Comparison of ENCODE assay signal across 17 cellular contexts in the genomic region with DNA sequence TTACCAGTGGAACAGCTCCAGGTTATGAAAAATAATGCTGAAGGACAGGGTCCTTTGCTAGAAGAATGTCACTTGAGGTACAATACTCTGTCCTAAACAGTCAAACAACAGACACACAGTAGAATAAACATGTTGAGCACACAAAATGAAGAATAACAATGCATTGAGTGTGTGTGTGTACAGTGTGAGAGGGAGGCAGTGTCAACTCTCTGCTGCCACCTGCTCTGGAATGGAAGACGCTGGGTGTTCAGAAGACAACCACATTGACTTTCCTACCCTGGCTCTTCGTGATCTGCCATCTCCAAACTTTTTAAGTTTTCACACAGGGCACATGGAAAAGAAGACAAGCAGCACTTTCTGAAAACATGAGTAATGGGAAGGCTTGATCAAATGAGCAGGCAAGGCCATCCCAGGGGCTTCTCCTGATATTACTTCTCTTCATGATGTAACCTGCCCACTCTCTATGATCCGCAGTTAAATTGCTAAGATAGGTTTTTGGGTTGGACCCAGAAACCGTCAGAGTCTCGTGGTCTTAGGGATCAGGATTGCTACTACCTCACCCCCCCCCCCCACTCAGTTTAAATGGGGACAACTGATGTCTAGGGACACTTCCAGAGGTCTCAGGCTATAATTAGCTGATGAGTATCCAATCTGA.
DNase-seq lines count a peak whose midpoint lies in the region; ATAC-seq and TF ChIP-seq lines count a peak whose summit lies in the region.
"Had no signal": no experiment of that assay in that cellular context is flagged by ENCODE, and none has a peak within 500 bp of the region (broad histone marks: within the 10 kb centered on the region; RNA-seq: fewer than 3 reads in every experiment).

No MANE protein-coding gene starts in this region.

- peak overlapping the region; percentile 34 for H3K9ac ChIP-seq in mammary epithelial cell (ENCODE audit: insufficient read depth, low read length)
- peak overlapping the region; percentile 87 for H3K9ac ChIP-seq in mesenchymal stem cell (ENCODE audit: low read length)

- ATAC-seq in stimulated activated effector memory CD8-positive, alpha-beta T cell treated with anti-CD3 and anti-CD28 coated beads, Interleukin-12 subunit alpha, Interleukin-12 subunit beta, amount 100 ng/mL, for 72 hours: no peak
- no peak for ATAC-seq in HG02970 (IDR thresholded peaks at IDR 0.05; ENCODE audit: low FRiP score, unreplicated experiment)
- ATAC-seq: activated T-cell treated with anti-CD3 and anti-CD28 coated beads, Interleukin-2, amount 50 U/mL, for 4 hours; PC-3 had no signal

- H3K9me3 ChIP-seq in mammary epithelial cell (replicated peaks; ENCODE audit: insufficient read depth, low read length) (peaks cover 13% of the 10 kb centered on the region), mesenchymal stem cell (ENCODE audit: control insufficient read depth, low read length) (no peaks in the 10 kb centered on the region)

- no peaks in the 10 kb centered on the region for H4K20me1 ChIP-seq in mammary epithelial cell (ENCODE audit: insufficient read depth, low read length)

- H2AFZ ChIP-seq in mammary epithelial cell (ENCODE audit: low read depth, low read length) (peak overlapping the region; percentile 57), mesenchymal stem cell (ENCODE audit: low read depth, low read length) (no peak overlapping the region)

- no peak overlapping the region for H4K91ac ChIP-seq in mesenchymal stem cell (ENCODE audit: low read length)

- peaks cover 3% of the 10 kb centered on the region for H3K9me3 Mint-ChIP-seq in stimulated activated effector memory CD8-positive, alpha-beta T cell treated with anti-CD3 and anti-CD28 coated beads, Interleukin-12 subunit alpha, Interleukin-12 subunit beta, amount 100 ng/mL, for 72 hours

- H3K27ac ChIP-seq in mammary epithelial cell (ENCODE audit: insufficient read depth, low read depth, low read length): peak overlapping the region; percentile 64
- H3K27ac ChIP-seq in mesenchymal stem cell (ENCODE audit: low read length, poor library complexity, severe bottlenecking): no peak overlapping the region

- no peaks in the 10 kb centered on the region for H3K36me3 Mint-ChIP-seq in stimulated activated effector memory CD8-positive, alpha-beta T cell treated with anti-CD3 and anti-CD28 coated beads, Interleukin-12 subunit alpha, Interleukin-12 subunit beta, amount 100 ng/mL, for 72 hours

- no peak overlapping the region for H3K23ac ChIP-seq in mesenchymal stem cell (ENCODE audit: low read length in 2 of 2)

- H3K79me2 ChIP-seq in mammary epithelial cell (ENCODE audit: insufficient read depth, low read length): peaks cover 18% of the 10 kb centered on the region

- intact Hi-C loops in mammary epithelial cell (cut with micrococcal nuclease): loop anchor here (1.0 to 5.0 kb wide), 4 partner anchors 23 to 711 kb away; no protein-coding TSS in a partner anchor

- H3K27ac Mint-ChIP-seq in stimulated activated effector memory CD8-positive, alpha-beta T cell treated with anti-CD3 and anti-CD28 coated beads, Interleukin-12 subunit alpha, Interleukin-12 subunit beta, amount 100 ng/mL, for 72 hours: no peak overlapping the region

- CTCF ChIA-PET in mammary epithelial cell (lab: Charles Lee; ENCODE audit: low non-redundant PET): interaction anchor here (0.5 kb wide), 1 partner anchor 186 kb away, joined by 6 read pairs; no protein-coding TSS in a partner anchor

- H3K4me2 ChIP-seq in mammary epithelial cell (ENCODE audit: insufficient read depth, low read depth, low read length) (peak overlapping the region; percentile 65), mesenchymal stem cell (ENCODE audit: low read length, poor library complexity, severe bottlenecking) (no peak overlapping the region)

- H2BK120ac ChIP-seq in mesenchymal stem cell (ENCODE audit: low read depth, low read length): no peak overlapping the region

- H3K14ac ChIP-seq in mesenchymal stem cell (ENCODE audit: low read length in 2 of 2): no peak overlapping the region

- no peak overlapping the region for H3K18ac ChIP-seq in mesenchymal stem cell (ENCODE audit: low read depth in 1 of 2, low read length in 2 of 2)

- peak; percentile 68 for DNase-seq in HCEC 1CT
- no peak for DNase-seq in mammary epithelial cell
- no peak for DNase-seq in mesenchymal stem cell
- peak; percentile 41 for DNase-seq in stromal cell of bone marrow (ENCODE audit: low read depth)
- DNase-seq in stimulated activated effector memory CD8-positive, alpha-beta T cell treated with anti-CD3 and anti-CD28 coated beads, Interleukin-12 subunit alpha, Interleukin-12 subunit beta, amount 100 ng/mL, for 72 hours (ENCODE audit: low spot score in 2 of 2): no peak
- no peak for DNase-seq in T-helper 9 cell
- DNase-seq in DMS79 (lab: John Stamatoyannopoulos, UW): no peak
- DNase-seq: activated CD4-positive, alpha-beta T cell treated with anti-CD3 and anti-CD28 coated beads, Interleukin-2, amount 50 U/mL, for 48 hours; activated T-cell treated with anti-CD3 and anti-CD28 coated beads, Interleukin-2, amount 50 U/mL, for 4 hours; glutamatergic neuron; KBM-7; midbrain; NCI-H1436 treated with DMSO at 0.1 percent for 48 hours; stimulated activated naive CD4-positive, alpha-beta T cell had no signal

- no TSS peak for BruUV-seq in mammary epithelial cell (replicated peaks; lab: Mats Ljungman, UMichigan)

- H3K4me3 Mint-ChIP-seq in stimulated activated effector memory CD8-positive, alpha-beta T cell treated with anti-CD3 and anti-CD28 coated beads, Interleukin-12 subunit alpha, Interleukin-12 subunit beta, amount 100 ng/mL, for 72 hours: no peak overlapping the region
- H3K4me3 Mint-ChIP-seq: activated T-cell treated with anti-CD3 and anti-CD28 coated beads, Interleukin-2, amount 50 U/mL, for 4 hours had no signal

- dilution Hi-C loops in mammary epithelial cell (cut with HindIII; ENCODE audit: low sequenced_read_pairs): no loop called here

- in situ Hi-C loops in mammary epithelial cell (cut with MboI; ENCODE audit: low sequenced_read_pairs in 2 of 2): no loop called here

- peaks cover 21% of the 10 kb centered on the region for H3K4me1 ChIP-seq in mammary epithelial cell (ENCODE audit: insufficient read depth, low read length)
- peaks cover 3% of the 10 kb centered on the region for H3K4me1 ChIP-seq in mesenchymal stem cell (ENCODE audit: control insufficient read depth, insufficient read depth, low read depth, low read length)

- no peak overlapping the region for H2BK15ac ChIP-seq in mesenchymal stem cell (ENCODE audit: low read depth, poor library complexity, severe bottlenecking)

- no peaks in the 10 kb centered on the region for H3K79me1 ChIP-seq in mesenchymal stem cell (replicated peaks; ENCODE audit: low read length, poor library complexity, severe bottlenecking)

- no peak overlapping the region for H2BK5ac ChIP-seq in mesenchymal stem cell (ENCODE audit: low read depth, low read length, poor library complexity, severe bottlenecking)

- H3K27me3 ChIP-seq in mammary epithelial cell (ENCODE audit: insufficient read depth, low read length) (no peaks in the 10 kb centered on the region), mesenchymal stem cell (ENCODE audit: control insufficient read depth in 1 of 2, insufficient read depth in 1 of 2, low read length in 2 of 2) (no peaks in the 10 kb centered on the region)
- H3K27me3 ChIP-seq: adrenal gland had no signal

- no peak overlapping the region for H3K4ac ChIP-seq in mesenchymal stem cell (ENCODE audit: low read depth in 1 of 2, low read length in 2 of 2)

- no peak overlapping the region for H2AK5ac ChIP-seq in mesenchymal stem cell (ENCODE audit: low read length, severe bottlenecking)

- H3K4me1 Mint-ChIP-seq in stimulated activated effector memory CD8-positive, alpha-beta T cell treated with anti-CD3 and anti-CD28 coated beads, Interleukin-12 subunit alpha, Interleukin-12 subunit beta, amount 100 ng/mL, for 72 hours: no peaks in the 10 kb centered on the region

- H3K36me3 ChIP-seq in mammary epithelial cell (ENCODE audit: insufficient read depth, low read length) (no peaks in the 10 kb centered on the region), mesenchymal stem cell (ENCODE audit: control insufficient read depth in 1 of 2, insufficient read depth in 2 of 2, low read depth in 1 of 2, low read length in 2 of 2) (no peaks in the 10 kb centered on the region)
- H3K36me3 ChIP-seq: adrenal gland had no signal

- H3K4me3 ChIP-seq in mammary epithelial cell (replicated peaks in 1 of 3; ENCODE audit: insufficient read depth in 1 of 3, low read depth in 2 of 3, low read length in 3 of 3): peak overlapping the region; percentile 27 to 42 (median 36)
- H3K4me3 ChIP-seq in mesenchymal stem cell (ENCODE audit: insufficient read depth in 1 of 2, low read depth in 1 of 2, low read length in 2 of 2): peak overlapping the region in 1 of 2 experiments; percentile 27
- H3K4me3 ChIP-seq: adrenal gland had no signal

- H2BK12ac ChIP-seq in mesenchymal stem cell (ENCODE audit: low read length in 2 of 2): no peak overlapping the region

- no peak overlapping the region for H4K8ac ChIP-seq in mesenchymal stem cell (ENCODE audit: low read length)

- 96% methylated on average over 2 of the region's 5 CpGs for WGBS in mammary epithelial cell (ENCODE audit: low coverage, missing lambda C conversion rate)
- 100% methylated on average over 4 of the region's 5 CpGs for WGBS in mesenchymal stem cell

- TF ChIP-seq CTCF in mammary epithelial cell (conservative IDR thresholded peaks at IDR 0.05 in 1 of 2, IDR thresholded peaks at IDR 0.05 in 1 of 2; ENCODE audit: extremely low read depth in 1 of 2, insufficient read depth in 1 of 2, low read depth in 1 of 2, low read length in 2 of 2): peak in 1 of 2 donors; percentile 14

Comparison
In these comparisons a context has a peak if more than half of its experiments do, and no peak if none do; other contexts are left out.
1. DNase-seq: peak in HCEC 1CT (single experiment) and stromal cell of bone marrow (single experiment); none in mammary epithelial cell (single experiment), mesenchymal stem cell (single experiment), stimulated activated effector memory CD8-positive, alpha-beta T cell treated with anti-CD3 and anti-CD28 coated beads, Interleukin-12 subunit alpha, Interleukin-12 subunit beta, amount 100 ng/mL, for 72 hours (0 of 2), T-helper 9 cell (single experiment) and DMS79 (single experiment).